18 cellular contexts compared by ENCODE assay signal in the genomic region with DNA sequence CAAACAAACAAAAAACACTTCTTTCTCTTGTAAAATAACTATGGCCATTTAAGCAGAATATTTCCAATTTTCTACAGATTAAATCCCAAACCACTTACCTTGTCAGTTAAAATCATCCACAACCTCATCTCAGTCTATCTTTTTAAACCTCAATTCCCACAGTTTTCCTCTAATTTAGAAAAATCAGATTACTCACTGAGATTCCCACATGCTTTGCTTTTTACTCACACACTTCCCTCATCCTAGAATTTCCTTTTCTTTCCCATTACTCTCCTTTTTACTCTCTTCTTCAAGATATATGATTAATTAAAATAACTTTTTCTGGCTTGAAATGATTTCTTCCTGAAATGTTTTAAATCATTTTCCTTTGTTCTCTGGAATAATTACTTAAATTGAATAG.
DNase-seq lines count a peak whose midpoint lies in the region; TF ChIP-seq lines count a peak whose summit lies in the region.
"Had no signal": no experiment of that assay in that cellular context is flagged by ENCODE, and none has a peak within 500 bp of the region (broad histone marks: within the 10 kb centered on the region; RNA-seq: fewer than 3 reads in every experiment).

No MANE protein-coding gene starts in this region.

- no peak overlapping the region for H3K4me3 ChIP-seq in mammary epithelial cell (replicated peaks in 1 of 3; ENCODE audit: insufficient read depth in 1 of 3, low read depth in 2 of 3, low read length in 3 of 3)
- no peak overlapping the region for H3K4me3 ChIP-seq in breast epithelium
- H3K4me3 ChIP-seq in SK-N-SH (ENCODE audit: low read depth in 2 of 2, low read length in 1 of 2): no peak overlapping the region
- no peak overlapping the region for H3K4me3 ChIP-seq in fibroblast of mammary gland (ENCODE audit: control insufficient read depth, low read depth, low read length)
- H3K4me3 ChIP-seq in smooth muscle cell: no peak overlapping the region
- H3K4me3 ChIP-seq: Peyer's patch had no signal

- no peak for TF ChIP-seq RAD21 in SK-N-SH (IDR thresholded peaks at IDR 0.05; ENCODE audit: low read length)

- H3F3A ChIP-seq in SK-N-SH (replicated peaks; ENCODE audit: insufficient read depth) (peaks cover 24% of the 10 kb centered on the region), smooth muscle cell (ENCODE audit: low read depth) (no peaks in the 10 kb centered on the region)

- no peaks in the 10 kb centered on the region for H3K9me3 ChIP-seq in mammary epithelial cell (replicated peaks; ENCODE audit: insufficient read depth, low read length)
- no peaks in the 10 kb centered on the region for H3K9me3 ChIP-seq in breast epithelium
- no peaks in the 10 kb centered on the region for H3K9me3 ChIP-seq in SK-N-SH
- no peaks in the 10 kb centered on the region for H3K9me3 ChIP-seq in smooth muscle cell (replicated peaks; ENCODE audit: low read depth)
- H3K9me3 ChIP-seq: Peyer's patch had no signal

- H3K36me3 ChIP-seq in mammary epithelial cell (ENCODE audit: insufficient read depth, low read length): peaks cover 1% of the 10 kb centered on the region
- H3K36me3 ChIP-seq in breast epithelium: no peaks in the 10 kb centered on the region
- H3K36me3 ChIP-seq in SK-N-SH (replicated peaks in 1 of 2; ENCODE audit: control insufficient read depth in 1 of 2, insufficient read depth in 2 of 2, low read length in 1 of 2): no peaks in the 10 kb centered on the region
- H3K36me3 ChIP-seq in smooth muscle cell (ENCODE audit: low read depth): no peaks in the 10 kb centered on the region
- H3K36me3 ChIP-seq: Peyer's patch had no signal

- H3K27me3 ChIP-seq in mammary epithelial cell (ENCODE audit: insufficient read depth, low read length) (no peaks in the 10 kb centered on the region), breast epithelium (no peaks in the 10 kb centered on the region), SK-N-SH (ENCODE audit: insufficient read depth) (no peaks in the 10 kb centered on the region), smooth muscle cell (ENCODE audit: low read depth) (no peaks in the 10 kb centered on the region)
- H3K27me3 ChIP-seq: Peyer's patch had no signal

- H4K20me1 ChIP-seq in mammary epithelial cell (ENCODE audit: insufficient read depth, low read length) (no peaks in the 10 kb centered on the region), SK-N-SH (ENCODE audit: insufficient read depth) (no peaks in the 10 kb centered on the region), smooth muscle cell (ENCODE audit: low read depth) (peaks cover 51% of the 10 kb centered on the region)

- in situ Hi-C loops in mammary epithelial cell (cut with MboI; ENCODE audit: low sequenced_read_pairs in 2 of 2): loop anchor here (10.0 to 25.0 kb wide), 2 partner anchors 312 to 315 kb away; no protein-coding TSS in a partner anchor
- in situ Hi-C loops in KBM-7 (cut with MboI; ENCODE audit: low pct_unique_long_range_greater_than_20kb, low sequenced_read_pairs): no loop called here

- H3K79me2 ChIP-seq in mammary epithelial cell (ENCODE audit: insufficient read depth, low read length) (peaks cover 22% of the 10 kb centered on the region), SK-N-SH (ENCODE audit: insufficient read depth) (peaks cover 56% of the 10 kb centered on the region), smooth muscle cell (ENCODE audit: low read depth) (peaks cover 90% of the 10 kb centered on the region)

- DNase-seq in mammary epithelial cell (no peak), breast epithelium (ENCODE audit: low spot score in 2 of 2) (no peak), SK-N-SH (no peak), fibroblast of mammary gland (ENCODE audit: low read depth) (peak; percentile 38), smooth muscle cell (lab: John Stamatoyannopoulos, UW; ENCODE audit: unreplicated experiment) (no peak), KBM-7 (no peak), DMS 273 treated with DMSO at 0.1 percent for 48 hours (lab: John Stamatoyannopoulos, UW) (no peak), NOMO-1 treated with DMSO at 0.1 percent for 48 hours (lab: John Stamatoyannopoulos, UW; ENCODE audit: unreplicated experiment) (no peak)
- DNase-seq: C1 segment of cervical spinal cord, DMS53, GDM1, GOT3, MV-4-11, NCI-H1417 treated with DMSO at 0.1 percent for 48 hours, NCI-H2029 treated with DMSO at 0.1 percent for 48 hours, NCI-H510A treated with DMSO at 0.1 percent for 48 hours, Peyer's patch had no signal

- intact Hi-C loops in mammary epithelial cell (cut with micrococcal nuclease): no loop called here
- intact Hi-C loops in breast epithelium (cut with DNase I; ENCODE audit: low total_unique reads): no loop called here

- H2AFZ ChIP-seq in mammary epithelial cell (ENCODE audit: low read depth, low read length) (no peak overlapping the region), SK-N-SH (ENCODE audit: low read depth) (no peak overlapping the region), smooth muscle cell (ENCODE audit: low read depth) (no peak overlapping the region)

- H3K27ac ChIP-seq in mammary epithelial cell (ENCODE audit: insufficient read depth, low read depth, low read length) (peak overlapping the region; percentile 25), breast epithelium (no peak overlapping the region), SK-N-SH (ENCODE audit: low read depth in 2 of 2, low read length in 1 of 2) (peak overlapping the region in 1 of 2 experiments; percentile 77; a peak in 2 of 4 replicates), smooth muscle cell (ENCODE audit: low read depth) (peak overlapping the region; percentile 67)
- H3K27ac ChIP-seq: 22Rv1, Peyer's patch had no signal

- POLR2A ChIA-PET in SK-N-SH (lab: Yijun Ruan, JAX): no interaction called here

- H3K4me2 ChIP-seq in mammary epithelial cell (ENCODE audit: insufficient read depth, low read depth, low read length) (no peak overlapping the region), SK-N-SH (no peak overlapping the region), smooth muscle cell (peak overlapping the region; percentile 57)

- H3K9me2 ChIP-seq in SK-N-SH: no peaks in the 10 kb centered on the region

- TF ChIP-seq CTCF in mammary epithelial cell (conservative IDR thresholded peaks at IDR 0.05 in 1 of 2, IDR thresholded peaks at IDR 0.05 in 1 of 2; ENCODE audit: extremely low read depth in 1 of 2, insufficient read depth in 1 of 2, low read depth in 1 of 2, low read length in 2 of 2) (no peak), breast epithelium (IDR thresholded peaks at IDR 0.05) (no peak), SK-N-SH (IDR thresholded peaks at IDR 0.05) (no peak), fibroblast of mammary gland (conservative IDR thresholded peaks at IDR 0.05; ENCODE audit: control insufficient read depth, insufficient read depth, low read depth, low read length) (no peak), smooth muscle cell (IDR thresholded peaks at IDR 0.05; ENCODE audit: borderline replicate concordance, insufficient read depth, poor library complexity, severe bottlenecking) (no peak)

- CTCF ChIA-PET in mammary epithelial cell (lab: Charles Lee; ENCODE audit: low non-redundant PET): no interaction called here
- CTCF ChIA-PET in SK-N-SH (lab: Yijun Ruan, JAX): interaction anchor here (0.9 kb wide), 1 partner anchor 319 kb away, joined by 3 read pairs; no protein-coding TSS in a partner anchor

- dilution Hi-C loops in mammary epithelial cell (cut with HindIII; ENCODE audit: low sequenced_read_pairs): no loop called here

- H3K9ac ChIP-seq in mammary epithelial cell (ENCODE audit: insufficient read depth, low read length) (no peak overlapping the region), SK-N-SH (peak overlapping the region; percentile 21; the same call in 1 of the 2 replicates), smooth muscle cell (ENCODE audit: low read depth) (peak overlapping the region; percentile 3)

- no TSS peak for BruUV-seq in mammary epithelial cell (replicated peaks; lab: Mats Ljungman, UMichigan)

- TF ChIP-seq POLR2A in breast epithelium (IDR thresholded peaks at IDR 0.05): no peak

- peaks cover 9% of the 10 kb centered on the region for H3K4me1 ChIP-seq in mammary epithelial cell (ENCODE audit: insufficient read depth, low read length)
- no peaks in the 10 kb centered on the region for H3K4me1 ChIP-seq in breast epithelium
- peaks cover 5 to 15% of the 10 kb centered on the region in 2 experiments; a peak in 2 of 4 replicates for H3K4me1 ChIP-seq in SK-N-SH (ENCODE audit: control insufficient read depth in 1 of 2, insufficient read depth in 2 of 2, low read depth in 1 of 2, low read length in 1 of 2)
- peaks cover 84% of the 10 kb centered on the region for H3K4me1 ChIP-seq in smooth muscle cell (ENCODE audit: low read depth)
- H3K4me1 ChIP-seq: Peyer's patch had no signal

- peak in 1 of 2 experiments; percentile 38; a peak in 1 of 4 replicates for TF ChIP-seq EP300 in SK-N-SH (IDR thresholded peaks at IDR 0.05; ENCODE audit: borderline replicate concordance in 1 of 2, low read depth in 1 of 2, low read length in 1 of 2)

TF ChIP-seq in SK-N-SH, 30 proteins besides CTCF, POLR2A, EP300 and RAD21:
- TF ChIP-seq, protein P1, sequence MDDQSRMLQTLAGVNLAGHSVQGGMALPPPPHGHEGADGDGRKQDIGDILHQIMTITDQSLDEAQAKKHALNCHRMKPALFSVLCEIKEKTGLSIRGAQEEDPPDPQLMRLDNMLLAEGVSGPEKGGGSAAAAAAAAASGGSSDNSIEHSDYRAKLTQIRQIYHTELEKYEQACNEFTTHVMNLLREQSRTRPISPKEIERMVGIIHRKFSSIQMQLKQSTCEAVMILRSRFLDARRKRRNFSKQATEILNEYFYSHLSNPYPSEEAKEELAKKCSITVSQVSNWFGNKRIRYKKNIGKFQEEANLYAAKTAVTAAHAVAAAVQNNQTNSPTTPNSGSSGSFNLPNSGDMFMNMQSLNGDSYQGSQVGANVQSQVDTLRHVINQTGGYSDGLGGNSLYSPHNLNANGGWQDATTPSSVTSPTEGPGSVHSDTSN (IDR thresholded peaks at IDR 0.05): peak; percentile 51; the same call in 1 of the 2 replicates
- no peak for TF ChIP-seq EZH2phosphoT487 (IDR thresholded peaks at IDR 0.05; ENCODE audit: borderline replicate concordance, low read depth)
- TF ChIP-seq FOSL2 (IDR thresholded peaks at IDR 0.05; ENCODE audit: borderline replicate concordance, low read depth): peak; percentile 33; the same call in 1 of the 2 replicates
- TF ChIP-seq GATA2 (CRISPR knock-in tag; IDR thresholded peaks at IDR 0.05): no peak
- TF ChIP-seq TEAD4 (IDR thresholded peaks at IDR 0.05; ENCODE audit: borderline replicate concordance, insufficient read depth): peak; percentile 66
- TF ChIP-seq FOXM1 (IDR thresholded peaks at IDR 0.05; ENCODE audit: low read depth): 0 out of 2 replicates have a peak, but pooled peaks have one; percentile 37

Comparison
In these comparisons a context has a peak if more than half of its experiments do, and no peak if none do; other contexts are left out.
1. H3K27ac ChIP-seq: peak in mammary epithelial cell (single experiment) and smooth muscle cell (single experiment); none in breast epithelium (0 of 2).